ENCODE assay signal across 22 cellular contexts in genomic region chr5:82622205-82622604, GRCh38.
DNase-seq lines count a peak whose midpoint lies in the region; ATAC-seq and TF ChIP-seq lines count a peak whose summit lies in the region.
"Had no signal": no experiment of that assay in that cellular context is flagged by ENCODE, and none has a peak within 500 bp of the region (broad histone marks: within the 10 kb centered on the region; RNA-seq: fewer than 3 reads in every experiment).

No MANE protein-coding gene starts in this region.

- TF ChIP-seq CTCF in right lobe of liver (IDR thresholded peaks at IDR 0.05) (no peak), smooth muscle cell (IDR thresholded peaks at IDR 0.05; ENCODE audit: borderline replicate concordance, insufficient read depth, poor library complexity, severe bottlenecking) (no peak), thyroid gland (IDR thresholded peaks at IDR 0.05) (no peak), ovary (IDR thresholded peaks at IDR 0.05) (no peak)

- no peaks in the 10 kb centered on the region for H4K20me1 ChIP-seq in smooth muscle cell (ENCODE audit: low read depth)

- DNase-seq in H4 (ENCODE audit: low spot score) (peak; percentile 80), astrocyte of the hippocampus (ENCODE audit: low read depth, low spot score) (peak; percentile 56), right lobe of liver (no peak), smooth muscle cell (lab: John Stamatoyannopoulos, UW; ENCODE audit: unreplicated experiment) (no peak), thyroid gland (no peak), ovary (no peak)
- DNase-seq: DMS53, EL, GF-D8, GOT3, Kasumi-1, MM.1S, NCI-H1048, NCI-H1417 treated with DMSO at 0.1 percent for 48 hours, NCI-H187 treated with DMSO at 0.1 percent for 48 hours, NCI-H2107, NCI-H2227 treated with DMSO at 0.1 percent for 48 hours, NCI-H510A had no signal

- H3F3A ChIP-seq in smooth muscle cell (ENCODE audit: low read depth) = peaks cover 15% of the 10 kb centered on the region

- intact Hi-C loops in right lobe of liver (cut with DNase I) (no loop called here), thyroid gland (cut with DNase I) (no loop called here), ovary (cut with DNase I) (no loop called here)

- H3K27me3 ChIP-seq in right lobe of liver (no peaks in the 10 kb centered on the region), smooth muscle cell (ENCODE audit: low read depth) (no peaks in the 10 kb centered on the region), thyroid gland (no peaks in the 10 kb centered on the region), ovary (no peaks in the 10 kb centered on the region)

- peak in 2 of 4 donors; percentile 20 to 23 for ATAC-seq in right lobe of liver
- no peak for ATAC-seq in activated CD4-positive, CD25-positive, alpha-beta regulatory T cell treated with anti-CD3 and anti-CD28 coated beads, Interleukin-2, amount 50 U/mL, for 24 hours
- ATAC-seq: HCT116, Panc1 had no signal

- no peak overlapping the region for H2AFZ ChIP-seq in smooth muscle cell (ENCODE audit: low read depth)

- H3K4me3 ChIP-seq in right lobe of liver (no peak overlapping the region), smooth muscle cell (no peak overlapping the region), thyroid gland (replicated peaks in 1 of 3) (no peak overlapping the region), ovary (no peak overlapping the region)
- H3K4me3 ChIP-seq: SJSA1 had no signal

- H3K9ac ChIP-seq in smooth muscle cell (ENCODE audit: low read depth) = no peak overlapping the region

- 64% methylated on average over 4 of the region's 4 CpGs for WGBS in right lobe of liver (ENCODE audit: insufficient coverage, low coverage, low lambda C conversion rate, missing lambda C conversion rate)
- whole genome bisulfite sequencing in smooth muscle cell (ENCODE audit: low lambda C conversion rate) = 86% methylated on average over 4 of the region's 4 CpGs
- 95 to 98% methylated on average over 4 of the region's 4 CpGs for WGBS in thyroid gland, 2 donors
- WGBS in ovary, 3 donors = 92 to 95% (median 92%) methylated on average over 4 of the region's 4 CpGs

- peak overlapping the region; percentile 67 for H3K4me2 ChIP-seq in smooth muscle cell

- TF ChIP-seq POLR2A in right lobe of liver (IDR thresholded peaks at IDR 0.05) = no peak
- no peak for TF ChIP-seq POLR2A in thyroid gland (IDR thresholded peaks at IDR 0.05)
- TF ChIP-seq POLR2A in ovary (IDR thresholded peaks at IDR 0.05) = no peak

- H3K4me1 ChIP-seq in right lobe of liver = peaks cover 0 to 35% (median 15%) of the 10 kb centered on the region in 4 donors
- H3K4me1 ChIP-seq in smooth muscle cell (ENCODE audit: low read depth) = no peaks in the 10 kb centered on the region
- peaks cover 0 to 4% of the 10 kb centered on the region in 2 donors for H3K4me1 ChIP-seq in thyroid gland
- no peaks in the 10 kb centered on the region for H3K4me1 ChIP-seq in ovary (ENCODE audit: insufficient read depth)

- H3K27ac ChIP-seq in right lobe of liver = peak overlapping the region in 2 of 3 donors; percentile 79 to 90
- peak overlapping the region; percentile 82 for H3K27ac ChIP-seq in smooth muscle cell (ENCODE audit: low read depth)
- H3K27ac ChIP-seq in thyroid gland = no peak overlapping the region
- no peak overlapping the region for H3K27ac ChIP-seq in ovary
- H3K27ac ChIP-seq: SJSA1 had no signal

- H3K9me3 ChIP-seq in right lobe of liver (no peaks in the 10 kb centered on the region), smooth muscle cell (replicated peaks; ENCODE audit: low read depth) (no peaks in the 10 kb centered on the region), thyroid gland (no peaks in the 10 kb centered on the region), ovary (no peaks in the 10 kb centered on the region)
- H3K9me3 ChIP-seq: SJSA1 had no signal

- no peaks in the 10 kb centered on the region for H3K36me3 ChIP-seq in right lobe of liver
- no peaks in the 10 kb centered on the region for H3K36me3 ChIP-seq in smooth muscle cell (ENCODE audit: low read depth)
- no peaks in the 10 kb centered on the region for H3K36me3 ChIP-seq in thyroid gland
- H3K36me3 ChIP-seq in ovary = no peaks in the 10 kb centered on the region
- H3K36me3 ChIP-seq: SJSA1 had no signal

- no peak for TF ChIP-seq EP300 in ovary (IDR thresholded peaks at IDR 0.05)

- no peaks in the 10 kb centered on the region for H3K79me2 ChIP-seq in smooth muscle cell (ENCODE audit: low read depth)

Comparison
In these comparisons a context has a peak if more than half of its experiments do, and no peak if none do; other contexts are left out.
1. DNase-seq: peak in H4 (single experiment) and astrocyte of the hippocampus (single experiment); none in right lobe of liver (0 of 3), smooth muscle cell (single experiment), thyroid gland (0 of 2) and ovary (0 of 5).
2. H3K27ac ChIP-seq: peak in right lobe of liver (2 of 3) and smooth muscle cell (single experiment); none in thyroid gland (0 of 3) and ovary (0 of 2).